In the genomic region with DNA sequence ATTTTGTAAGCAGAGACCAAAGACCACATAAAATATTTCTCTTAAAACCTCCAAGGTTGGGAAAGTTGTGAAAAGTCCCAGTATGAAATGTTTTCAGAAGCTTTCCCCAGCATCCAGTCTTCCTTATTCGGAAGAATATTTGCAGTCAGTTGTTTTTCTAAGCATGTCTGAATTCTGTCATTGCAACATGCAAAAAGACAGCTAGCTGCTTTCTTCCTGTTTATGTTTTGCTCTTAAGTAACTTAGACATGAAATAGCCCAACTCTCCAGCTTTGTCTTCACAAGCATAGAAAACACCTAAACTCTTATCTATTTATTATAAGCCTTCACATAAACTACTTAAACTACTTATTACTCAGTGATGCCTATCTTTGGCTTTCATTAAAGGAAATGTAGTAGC, we compare ENCODE assay signal across 18 cellular contexts. TPM values are rescaled to one million over a fixed set of nuclear protein-coding genes. Genes with fewer than 3 reads are reported as not detected.
A peak's percentile ranks its signal among the peaks of the same experiment; 100 is the strongest.
DNase-seq lines count a peak whose midpoint lies in the region; TF ChIP-seq lines count a peak whose summit lies in the region.
"Had no signal": no experiment of that assay in that cellular context is flagged by ENCODE, and none has a peak within 500 bp of the region (broad histone marks: within the 10 kb centered on the region; RNA-seq: fewer than 3 reads in every experiment).

No MANE protein-coding gene starts in this region.

- POLR2A ChIA-PET in Caco-2 (lab: Charles Lee) = no interaction called here

- H3K36me3 Mint-ChIP-seq in Caco-2 (ENCODE audit: insufficient read depth, unreplicated experiment) = no peaks in the 10 kb centered on the region
- H3K36me3 Mint-ChIP-seq: CD8-positive, alpha-beta memory T cell had no signal

- H3K27me3 Mint-ChIP-seq in Caco-2 (ENCODE audit: insufficient read depth, unreplicated experiment) = peaks cover 24% of the 10 kb centered on the region

- H3K27ac Mint-ChIP-seq in Caco-2 (ENCODE audit: unreplicated experiment) = no peak overlapping the region
- H3K27ac Mint-ChIP-seq: CD8-positive, alpha-beta memory T cell had no signal

- peak overlapping the region; percentile 70 for H2AFZ ChIP-seq in smooth muscle cell (ENCODE audit: low read depth)

- H3F3A ChIP-seq in smooth muscle cell (ENCODE audit: low read depth) = no peaks in the 10 kb centered on the region

- H3K27me3 ChIP-seq in smooth muscle cell (ENCODE audit: low read depth) (no peaks in the 10 kb centered on the region), Caco-2 (replicated peaks; ENCODE audit: control insufficient read depth, insufficient read depth, low read length) (no peaks in the 10 kb centered on the region)

- DNase-seq in AG20443 (ENCODE audit: low spot score) (peak; percentile 9), amniotic epithelial cell (ENCODE audit: low read depth) (peak; percentile 71), fibroblast of pulmonary artery (ENCODE audit: low read depth) (peak; percentile 51), smooth muscle cell (lab: John Stamatoyannopoulos, UW; ENCODE audit: unreplicated experiment) (no peak), Caco-2 (no peak)
- no peak for DNase-seq in activated T-cell treated with anti-CD3 and anti-CD28 coated beads, Interleukin-2, amount 50 U/mL, for 48 hours
- DNase-seq in activated CD4-positive, alpha-beta T cell treated with anti-CD3 and anti-CD28 coated beads for 1 hour = no peak
- DNase-seq: C1 segment of cervical spinal cord; CD8-positive, alpha-beta memory T cell; DMS79; KBM-7; MV-4-11; NCI-H1694 treated with DMSO at 0.1 percent for 48 hours; NCI-H510A; NCI-H748 treated with DMSO at 0.1 percent for 48 hours; RPMI8226; SHP77 treated with DMSO at 0.1 percent for 48 hours had no signal

- H3K36me3 ChIP-seq in smooth muscle cell (ENCODE audit: low read depth) = no peaks in the 10 kb centered on the region
- no peaks in the 10 kb centered on the region for H3K36me3 ChIP-seq in Caco-2 (ENCODE audit: control insufficient read depth, insufficient read depth, low read length)

- no peaks in the 10 kb centered on the region for H4K20me1 ChIP-seq in smooth muscle cell (ENCODE audit: low read depth)

- intact Hi-C loops in Caco-2 (cut with micrococcal nuclease; ENCODE audit: unreplicated experiment) = no loop called here

- no peaks in the 10 kb centered on the region for H3K4me1 Mint-ChIP-seq in Caco-2 (ENCODE audit: low read depth, unreplicated experiment)
- H3K4me1 Mint-ChIP-seq: CD8-positive, alpha-beta memory T cell had no signal

- CTCF ChIA-PET in Caco-2 (lab: Charles Lee) = no interaction called here

- no peak overlapping the region for H3K4me3 ChIP-seq in fibroblast of pulmonary artery (replicated peaks; ENCODE audit: low read depth, low read length)
- no peak overlapping the region for H3K4me3 ChIP-seq in smooth muscle cell
- H3K4me3 ChIP-seq in Caco-2 (ENCODE audit: low read depth, low read length) = no peak overlapping the region
- H3K4me3 ChIP-seq: A549 had no signal

- H3K4me3 Mint-ChIP-seq in Caco-2 (ENCODE audit: unreplicated experiment) = no peak overlapping the region
- H3K4me3 Mint-ChIP-seq: CD8-positive, alpha-beta memory T cell had no signal

- WGBS in smooth muscle cell (ENCODE audit: low lambda C conversion rate) = 41% methylated on average over 1 of the region's 1 CpG

- BruUV-seq in Caco-2 (replicated peaks; lab: Mats Ljungman, UMichigan) = no TSS peak

- H3K27ac ChIP-seq in smooth muscle cell (ENCODE audit: low read depth) = peak overlapping the region; percentile 6
- H3K27ac ChIP-seq: A549 had no signal

- peak overlapping the region; percentile 46 for H3K4me2 ChIP-seq in smooth muscle cell
- H3K4me2 ChIP-seq: A549 had no signal

- no peaks in the 10 kb centered on the region for H3K9me3 ChIP-seq in smooth muscle cell (replicated peaks; ENCODE audit: low read depth)
- H3K9me3 ChIP-seq in Caco-2 = 0 out of 2 replicates have a peak, but pooled peaks cover 2% of the 10 kb centered on the region
- H3K9me3 ChIP-seq: A549 had no signal

- H3K79me2 ChIP-seq in smooth muscle cell (ENCODE audit: low read depth) = no peaks in the 10 kb centered on the region

- H3K4me1 ChIP-seq in smooth muscle cell (ENCODE audit: low read depth) (no peaks in the 10 kb centered on the region), Caco-2 (no peaks in the 10 kb centered on the region)
- H3K4me1 ChIP-seq: A549 had no signal

- TF ChIP-seq CTCF in fibroblast of pulmonary artery (IDR thresholded peaks at IDR 0.05; ENCODE audit: low read length, missing control alignments) (no peak), smooth muscle cell (IDR thresholded peaks at IDR 0.05; ENCODE audit: borderline replicate concordance, insufficient read depth, poor library complexity, severe bottlenecking) (no peak), Caco-2 (IDR thresholded peaks at IDR 0.05; ENCODE audit: insufficient read depth in 1 of 2, low read depth in 1 of 2, low read length in 1 of 2, severe bottlenecking in 1 of 2, unreplicated experiment in 1 of 2) (no peak)

- H3K9ac ChIP-seq in smooth muscle cell (ENCODE audit: low read depth) = no peak overlapping the region

- H3K9me3 Mint-ChIP-seq in Caco-2 (ENCODE audit: unreplicated experiment) = peaks cover 7% of the 10 kb centered on the region

RNA-seq across cellular contexts. Expression of gene MMP13, which starts 57.9 kb away (rescaled TPM):
- total RNA-seq in smooth muscle cell (2.0 and 3.0 TPM in 2 replicates), Caco-2 (2022) (not detected in 2 replicates)
- polyA plus RNA-seq in smooth muscle cell = 0.72 and 1.1 TPM in 2 replicates
- total RNA-seq: CD8-positive, alpha-beta memory T cell had no signal
- polyA plus RNA-seq: A549; CD8-positive, alpha-beta memory T cell had no signal

Comparison
In these comparisons a context has a peak if more than half of its experiments do, and no peak if none do; other contexts are left out.
1. DNase-seq: peak in AG20443 (single experiment), amniotic epithelial cell (single experiment) and fibroblast of pulmonary artery (single experiment); none in smooth muscle cell (single experiment), activated T-cell treated with anti-CD3 and anti-CD28 coated beads, Interleukin-2, amount 50 U/mL, for 48 hours (0 of 2), Caco-2 (0 of 2) and activated CD4-positive, alpha-beta T cell treated with anti-CD3 and anti-CD28 coated beads for 1 hour (single experiment).